Comparison of ENCODE assay signal across 8 cellular contexts in genomic region chr7:76294344-76295024, GRCh38. TPM values are rescaled to one million over a fixed set of nuclear protein-coding genes. Genes with fewer than 3 reads are reported as not detected.
DNase-seq lines count a peak whose midpoint lies in the region; ATAC-seq and TF ChIP-seq lines count a peak whose summit lies in the region.

No MANE protein-coding gene starts in this region.

- WGBS in gastroesophageal sphincter (ENCODE audit: low coverage in 1 of 2), 2 donors, result 0 to 14% methylated on average over 1 to 6 of the region's 20 CpGs

- no peak for TF ChIP-seq POLR2A in gastroesophageal sphincter (IDR thresholded peaks at IDR 0.05)

- peak; percentile 1 for TF ChIP-seq EP300 in gastroesophageal sphincter (IDR thresholded peaks at IDR 0.05)

- peak overlapping the region; percentile 12 to 48 for H3K4me3 ChIP-seq in gastroesophageal sphincter

- peak; percentile 93 to 95 for DNase-seq in NCI-H2081 (lab: John Stamatoyannopoulos, UW)
- peak; percentile 51 to 99 (median 93) for DNase-seq in nucleus accumbens (lab: John Stamatoyannopoulos, UW)
- no peak for DNase-seq in effector CD8-positive, alpha-beta T cell (lab: John Stamatoyannopoulos, UW)
- DNase-seq in activated gamma-delta T cell (lab: John Stamatoyannopoulos, UW), result no peak

- peak overlapping the region; percentile 81; the same call in 1 of the 2 replicates for H3K27ac ChIP-seq in VCaP
- H3K27ac ChIP-seq in gastroesophageal sphincter, result peak overlapping the region; percentile 87 to 98 (median 97)

- TF ChIP-seq CTCF in VCaP (conservative IDR thresholded peaks at IDR 0.05) (no peak), gastroesophageal sphincter (IDR thresholded peaks at IDR 0.05) (no peak)

- H3K36me3 ChIP-seq in gastroesophageal sphincter, result no peaks in the 10 kb centered on the region

- peaks cover 9 to 70% (median 44%) of the 10 kb centered on the region in 3 donors for H3K4me1 ChIP-seq in gastroesophageal sphincter

- no peaks in the 10 kb centered on the region for H3K27me3 ChIP-seq in gastroesophageal sphincter

- H3K9me3 ChIP-seq in gastroesophageal sphincter, result no peaks in the 10 kb centered on the region

- peak; percentile 67 for ATAC-seq in GM19463 (IDR thresholded peaks at IDR 0.05; ENCODE audit: unreplicated experiment)
- ATAC-seq in gastroesophageal sphincter, result peak; percentile 84
- ATAC-seq in HG02623 (IDR thresholded peaks at IDR 0.05; ENCODE audit: unreplicated experiment), result no peak

RNA-seq across cellular contexts. Expression of gene HSPB1, which starts 8.0 kb away (rescaled TPM):
- total RNA-seq in gastroesophageal sphincter, result 1,000 to 10,000 TPM in 2 of 4 donors, 100 to 1,000 TPM in 2; 880 to 2,548 (median 1,000) TPM

Comparison
In these comparisons a context has a peak if more than half of its experiments do, and no peak if none do; other contexts are left out.
1. DNase-seq: peak in NCI-H2081 (2 of 2) and nucleus accumbens (56 of 56); none in effector CD8-positive, alpha-beta T cell (single experiment) and activated gamma-delta T cell (single experiment).